8 cellular contexts compared by ENCODE assay signal in the genomic region with DNA sequence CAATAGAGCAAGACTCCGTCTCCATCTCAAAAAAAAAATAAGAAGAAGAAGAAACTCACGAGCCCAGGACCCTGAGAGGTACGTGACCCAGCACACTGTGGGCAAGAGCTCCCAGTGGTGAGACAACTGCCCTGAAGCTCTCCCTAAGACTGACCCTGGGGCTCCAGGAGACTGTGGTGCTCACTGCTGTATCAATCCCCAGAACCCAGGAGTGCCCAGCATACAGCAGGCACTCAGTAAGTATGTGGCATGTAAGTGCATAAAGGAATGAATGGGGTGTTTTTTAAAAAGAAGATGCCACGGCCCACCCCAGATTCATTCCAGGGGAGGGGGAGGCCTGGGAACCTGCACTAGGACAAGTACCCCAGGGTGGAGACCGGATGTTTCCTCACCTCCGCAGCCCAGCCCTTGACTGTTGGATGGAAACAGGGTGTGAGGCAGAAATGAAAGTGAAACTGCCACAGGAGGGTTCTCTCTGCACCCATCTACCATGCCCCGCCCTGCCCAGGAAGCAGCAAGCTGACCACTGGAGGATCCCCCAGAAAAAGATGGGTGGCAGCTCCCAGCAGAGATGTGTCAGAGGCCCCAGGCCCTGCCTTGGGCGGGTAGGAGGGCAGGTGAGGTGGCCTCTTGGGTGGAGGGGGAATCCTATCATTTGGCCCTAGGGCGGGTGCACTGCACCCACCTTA. TPM values are rescaled to one million over a fixed set of nuclear protein-coding genes. Genes with fewer than 3 reads are reported as not detected.
A peak's percentile ranks its signal among the peaks of the same experiment; 100 is the strongest.
DNase-seq lines count a peak whose midpoint lies in the region; ATAC-seq and TF ChIP-seq lines count a peak whose summit lies in the region.

No MANE protein-coding gene starts in this region.

- peak overlapping the region; percentile 0 to 54; a peak in 2 of 4 replicates for H3K4me3 ChIP-seq in DND-41 (ENCODE audit: low read depth in 1 of 2, low read length in 2 of 2)
- no peak overlapping the region for H3K4me3 ChIP-seq in fibroblast of the aortic adventitia (ENCODE audit: low read depth, low read length)

- peak overlapping the region; percentile 84 for H3K27ac ChIP-seq in DND-41 (ENCODE audit: low read length)

- POLR2A ChIA-PET in activated CD4-positive, alpha-beta T cell treated with anti-CD3 and anti-CD28 coated beads for 36 hours (lab: Charles Lee) = interaction anchor here (1.7 kb wide), 1 partner anchor 10 kb away, joined by 8 read pairs; no protein-coding TSS in a partner anchor

- H3K27me3 Mint-ChIP-seq in activated CD4-positive, alpha-beta T cell treated with anti-CD3 and anti-CD28 coated beads for 36 hours = no peaks in the 10 kb centered on the region

- H4K20me1 ChIP-seq in DND-41 (ENCODE audit: insufficient read depth, low read length) = peaks cover 40% of the 10 kb centered on the region

- peaks cover 20% of the 10 kb centered on the region for H3K4me1 ChIP-seq in DND-41 (ENCODE audit: insufficient read depth, low read length)

- no peaks in the 10 kb centered on the region for H3K9me3 Mint-ChIP-seq in activated CD4-positive, alpha-beta T cell treated with anti-CD3 and anti-CD28 coated beads for 36 hours (ENCODE audit: low read depth)

- CTCF ChIA-PET in activated CD4-positive, alpha-beta T cell treated with anti-CD3 and anti-CD28 coated beads for 36 hours (lab: Charles Lee) = interaction anchor here (1.2 to 2.1 kb wide), 4 partner anchors 10 to 29 kb away, joined by 3 to 17 read pairs (median 4); no protein-coding TSS in a partner anchor

- peaks cover 17% of the 10 kb centered on the region for H3K4me1 Mint-ChIP-seq in activated CD4-positive, alpha-beta T cell treated with anti-CD3 and anti-CD28 coated beads for 36 hours

- intact Hi-C loops in activated CD4-positive, alpha-beta T cell treated with anti-CD3 and anti-CD28 coated beads for 36 hours (cut with DNase I, micrococcal nuclease) = loop anchor here in 1 of 2 experiments (1.0 kb wide), 1 partner anchor 10 kb away; no protein-coding TSS in a partner anchor

- no peaks in the 10 kb centered on the region for H3K27me3 ChIP-seq in DND-41 (ENCODE audit: insufficient read depth, low read length, poor library complexity)

- peak overlapping the region; percentile 73 for H2AFZ ChIP-seq in DND-41 (ENCODE audit: low read depth, low read length)

- peak overlapping the region; percentile 80 for H3K4me2 ChIP-seq in DND-41 (ENCODE audit: insufficient read depth, low read length)

- H3K36me3 Mint-ChIP-seq in activated CD4-positive, alpha-beta T cell treated with anti-CD3 and anti-CD28 coated beads for 36 hours (ENCODE audit: low read depth) = no peaks in the 10 kb centered on the region

- H3K79me2 ChIP-seq in DND-41 (ENCODE audit: insufficient read depth, low read length) = peaks cover 86% of the 10 kb centered on the region

- peak; percentile 98 for ATAC-seq in DND-41 (ENCODE audit: insufficient read depth, low read depth)
- ATAC-seq in GM21360 (IDR thresholded peaks at IDR 0.05; ENCODE audit: unreplicated experiment) = peak; percentile 69
- ATAC-seq in HG03565 (IDR thresholded peaks at IDR 0.05; ENCODE audit: unreplicated experiment) = peak; percentile 77
- ATAC-seq in activated CD4-positive, alpha-beta T cell treated with anti-CD3 and anti-CD28 coated beads for 36 hours = peak; percentile 99

- no peaks in the 10 kb centered on the region for H3K9me3 ChIP-seq in DND-41 (ENCODE audit: insufficient read depth, low read length, severe bottlenecking)

- H3K27ac Mint-ChIP-seq in activated CD4-positive, alpha-beta T cell treated with anti-CD3 and anti-CD28 coated beads for 36 hours = peak overlapping the region; percentile 84

- DNase-seq in DND-41 (peak; percentile 88), fibroblast of the aortic adventitia (ENCODE audit: low read depth) (peak; percentile 8), cerebellum (ENCODE audit: low spot score) (no peak), mesenteric fat pad (ENCODE audit: low spot score) (no peak)
- peak; percentile 82 for DNase-seq in activated CD4-positive, alpha-beta T cell treated with anti-CD3 and anti-CD28 coated beads for 36 hours
- peak; percentile 27 to 36 for DNase-seq in stimulated activated CD8-positive, alpha-beta memory T cell treated with anti-CD3 and anti-CD28 coated beads, Interleukin-7, amount 100 ng/mL, for 1 hour (ENCODE audit: low read depth in 2 of 2)

- H3K9ac ChIP-seq in DND-41 (ENCODE audit: low read depth, low read length) = peak overlapping the region; percentile 47

- H3K36me3 ChIP-seq in DND-41 (ENCODE audit: insufficient read depth, low read length) = no peaks in the 10 kb centered on the region

- TF ChIP-seq CTCF in DND-41 (IDR thresholded peaks at IDR 0.05; ENCODE audit: borderline replicate concordance, extremely low read depth, low read length, poor library complexity, severe bottlenecking) (no peak), fibroblast of the aortic adventitia (IDR thresholded peaks at IDR 0.05; ENCODE audit: insufficient read depth, low read length) (no peak)

- peak overlapping the region; percentile 43 for H3K4me3 Mint-ChIP-seq in activated CD4-positive, alpha-beta T cell treated with anti-CD3 and anti-CD28 coated beads for 36 hours

RNA-seq across cellular contexts. Expression of a gene that starts 12.2 kb away (rescaled TPM):
- 10 to 100 TPM; 31.0 to 35.5 TPM for total RNA-seq in activated CD4-positive, alpha-beta T cell treated with anti-CD3 and anti-CD28 coated beads for 36 hours
- total RNA-seq in fibroblast of the aortic adventitia (ENCODE audit: low replicate concordance) (3.7 and 20.1 TPM in 2 replicates), cerebellum (20.0 TPM), mesenteric fat pad (267 TPM)

Comparison
In these comparisons a context has a peak if more than half of its experiments do, and no peak if none do; other contexts are left out.
1. DNase-seq: peak in DND-41 (single experiment), activated CD4-positive, alpha-beta T cell treated with anti-CD3 and anti-CD28 coated beads for 36 hours (single experiment), fibroblast of the aortic adventitia (single experiment) and stimulated activated CD8-positive, alpha-beta memory T cell treated with anti-CD3 and anti-CD28 coated beads, Interleukin-7, amount 100 ng/mL, for 1 hour (2 of 2); none in cerebellum (single experiment) and mesenteric fat pad (single experiment).
2. Peak in every context shown above with its lines, with median percentiles within 50 percentile points of each other: ATAC-seq.